In genomic region chr15:85793641-85794597, GRCh38 we compare ENCODE assay signal across 8 cellular contexts. TPM values are rescaled to one million over a fixed set of nuclear protein-coding genes. Genes with fewer than 3 reads are reported as not detected.
DNase-seq lines count a peak whose midpoint lies in the region; ATAC-seq and TF ChIP-seq lines count a peak whose summit lies in the region.

No MANE protein-coding gene starts in this region.

- H3K36me3 ChIP-seq in Peyer's patch = no peaks in the 10 kb centered on the region

- peaks cover 4% of the 10 kb centered on the region for H3K27me3 Mint-ChIP-seq in activated naive CD8-positive, alpha-beta T cell treated with anti-CD3 and anti-CD28 coated beads, Interleukin-2, amount 50 U/mL, for 24 hours

- peak overlapping the region; percentile 85 for H3K4me3 Mint-ChIP-seq in activated naive CD8-positive, alpha-beta T cell treated with anti-CD3 and anti-CD28 coated beads, Interleukin-2, amount 50 U/mL, for 24 hours

- H3K36me3 Mint-ChIP-seq in activated naive CD8-positive, alpha-beta T cell treated with anti-CD3 and anti-CD28 coated beads, Interleukin-2, amount 50 U/mL, for 24 hours (ENCODE audit: low read depth) = no peaks in the 10 kb centered on the region

- no peaks in the 10 kb centered on the region for H3K9me3 Mint-ChIP-seq in activated naive CD8-positive, alpha-beta T cell treated with anti-CD3 and anti-CD28 coated beads, Interleukin-2, amount 50 U/mL, for 24 hours

- H3K27ac Mint-ChIP-seq in activated naive CD8-positive, alpha-beta T cell treated with anti-CD3 and anti-CD28 coated beads, Interleukin-2, amount 50 U/mL, for 24 hours = no peak overlapping the region

- H3K9me3 ChIP-seq in Peyer's patch = peaks cover 0 to 4% (median 0%) of the 10 kb centered on the region in 4 donors

- peaks cover 30% of the 10 kb centered on the region for H3K4me1 Mint-ChIP-seq in activated naive CD8-positive, alpha-beta T cell treated with anti-CD3 and anti-CD28 coated beads, Interleukin-2, amount 50 U/mL, for 24 hours

- peak; percentile 33 for ATAC-seq in HG03039 (IDR thresholded peaks at IDR 0.05; ENCODE audit: unreplicated experiment)
- peak; percentile 42 for ATAC-seq in activated naive CD8-positive, alpha-beta T cell treated with anti-CD3 and anti-CD28 coated beads, Interleukin-2, amount 50 U/mL, for 24 hours

- no peaks in the 10 kb centered on the region for H3K27me3 ChIP-seq in Peyer's patch

- TF ChIP-seq POLR2A in Peyer's patch (IDR thresholded peaks at IDR 0.05) = no peak

- DNase-seq in NCI-H2081 (lab: John Stamatoyannopoulos, UW) = peak; percentile 5 to 39
- DNase-seq in NCI-H2081 treated with DMSO at 0.1 percent for 48 hours (lab: John Stamatoyannopoulos, UW) = no peak
- peak; percentile 49 to 69 (median 67) for DNase-seq in Peyer's patch
- DNase-seq in activated naive CD8-positive, alpha-beta T cell treated with anti-CD3 and anti-CD28 coated beads, Interleukin-2, amount 50 U/mL, for 24 hours = peak; percentile 36
- peak; percentile 54 for DNase-seq in hepatic stellate cell (ENCODE audit: low spot score)
- no peak for DNase-seq in skeletal muscle cell (ENCODE audit: low read depth)
- no peak for DNase-seq in NCI-H2029 (lab: John Stamatoyannopoulos, UW)

- peaks cover 0 to 27% (median 6%) of the 10 kb centered on the region in 4 donors for H3K4me1 ChIP-seq in Peyer's patch

- H3K27ac ChIP-seq in Peyer's patch = peak overlapping the region; percentile 85 to 91 (median 86)

- H3K4me3 ChIP-seq in Peyer's patch (peak overlapping the region; percentile 72 to 98 (median 84)), skeletal muscle cell (ENCODE audit: low read depth, low read length) (peak overlapping the region; percentile 72)

- no peak for TF ChIP-seq CTCF in Peyer's patch (IDR thresholded peaks at IDR 0.05)

RNA-seq across cellular contexts. Expression of gene KLHL25, which starts 0.8 kb away (rescaled TPM):
- 10 to 100 TPM in 3 of 4 donors, 1 to 10 TPM in 1; 9.9 to 23.6 (median 17.2) TPM for total RNA-seq in Peyer's patch

Comparison
In these comparisons a context has a peak if more than half of its experiments do, and no peak if none do; other contexts are left out.
1. DNase-seq: peak in NCI-H2081 (2 of 2), Peyer's patch (3 of 3), activated naive CD8-positive, alpha-beta T cell treated with anti-CD3 and anti-CD28 coated beads, Interleukin-2, amount 50 U/mL, for 24 hours (single experiment) and hepatic stellate cell (single experiment); none in NCI-H2081 treated with DMSO at 0.1 percent for 48 hours (single experiment), skeletal muscle cell (single experiment) and NCI-H2029 (single experiment).